In the genomic region with DNA sequence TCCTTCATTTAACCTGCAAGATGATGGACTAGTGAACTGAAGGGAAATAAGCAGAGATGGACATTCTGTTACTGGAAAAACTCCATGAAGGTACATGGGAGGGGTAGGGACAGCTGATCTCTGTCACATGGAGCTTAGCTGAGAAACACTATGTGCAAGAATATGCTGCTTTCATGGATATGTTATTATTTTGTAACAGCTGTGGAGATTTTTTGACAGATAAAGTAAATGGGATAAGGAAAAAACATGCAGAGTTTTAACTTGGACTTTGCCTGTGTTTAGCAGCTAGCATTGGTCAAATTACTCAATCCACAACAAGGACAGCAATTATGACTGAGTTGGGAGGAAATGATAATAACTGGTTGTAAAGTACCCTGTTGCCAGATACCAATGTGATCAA, we compare ENCODE assay signal across 1 cellular context.
TF ChIP-seq lines count a peak whose summit lies in the region.

No MANE protein-coding gene starts in this region.

TF ChIP-seq in HepG2, 621 proteins besides CTCF, POLR2A, EP300 and RAD21 (continued from another document):
- TF ChIP-seq, protein P1, sequence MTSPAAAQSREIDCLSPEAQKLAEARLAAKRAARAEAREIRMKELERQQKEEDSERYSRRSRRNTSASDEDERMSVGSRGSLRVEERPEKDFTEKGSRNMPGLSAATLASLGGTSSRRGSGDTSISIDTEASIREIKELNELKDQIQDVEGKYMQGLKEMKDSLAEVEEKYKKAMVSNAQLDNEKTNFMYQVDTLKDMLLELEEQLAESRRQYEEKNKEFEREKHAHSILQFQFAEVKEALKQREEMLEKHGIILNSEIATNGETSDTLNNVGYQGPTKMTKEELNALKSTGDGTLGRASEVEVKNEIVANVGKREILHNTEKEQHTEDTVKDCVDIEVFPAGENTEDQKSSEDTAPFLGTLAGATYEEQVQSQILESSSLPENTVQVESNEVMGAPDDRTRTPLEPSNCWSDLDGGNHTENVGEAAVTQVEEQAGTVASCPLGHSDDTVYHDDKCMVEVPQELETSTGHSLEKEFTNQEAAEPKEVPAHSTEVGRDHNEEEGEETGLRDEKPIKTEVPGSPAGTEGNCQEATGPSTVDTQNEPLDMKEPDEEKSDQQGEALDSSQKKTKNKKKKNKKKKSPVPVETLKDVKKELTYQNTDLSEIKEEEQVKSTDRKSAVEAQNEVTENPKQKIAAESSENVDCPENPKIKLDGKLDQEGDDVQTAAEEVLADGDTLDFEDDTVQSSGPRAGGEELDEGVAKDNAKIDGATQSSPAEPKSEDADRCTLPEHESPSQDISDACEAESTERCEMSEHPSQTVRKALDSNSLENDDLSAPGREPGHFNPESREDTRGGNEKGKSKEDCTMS (CRISPR knock-in tag; conservative IDR thresholded peaks at IDR 0.05), result no peak
- TF ChIP-seq ZNF788 (CRISPR knock-in tag; IDR thresholded peaks at IDR 0.05; ENCODE audit: borderline replicate concordance), result no peak
- TF ChIP-seq, protein P2, sequence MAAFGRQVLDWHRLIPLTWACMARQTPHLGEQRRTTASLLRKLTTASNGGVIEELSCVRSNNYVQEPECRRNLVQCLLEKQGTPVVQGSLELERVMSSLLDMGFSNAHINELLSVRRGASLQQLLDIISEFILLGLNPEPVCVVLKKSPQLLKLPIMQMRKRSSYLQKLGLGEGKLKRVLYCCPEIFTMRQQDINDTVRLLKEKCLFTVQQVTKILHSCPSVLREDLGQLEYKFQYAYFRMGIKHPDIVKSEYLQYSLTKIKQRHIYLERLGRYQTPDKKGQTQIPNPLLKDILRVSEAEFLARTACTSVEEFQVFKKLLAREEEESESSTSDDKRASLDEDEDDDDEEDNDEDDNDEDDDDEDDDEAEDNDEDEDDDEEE (CRISPR knock-in tag; IDR thresholded peaks at IDR 0.05), result no peak
- TF ChIP-seq ZNF350 (CRISPR knock-in tag; IDR thresholded peaks at IDR 0.05; ENCODE audit: borderline replicate concordance, low read depth), result no peak
- no peak for TF ChIP-seq ZNF30 (CRISPR knock-in tag; IDR thresholded peaks at IDR 0.05)
- TF ChIP-seq, protein P3, sequence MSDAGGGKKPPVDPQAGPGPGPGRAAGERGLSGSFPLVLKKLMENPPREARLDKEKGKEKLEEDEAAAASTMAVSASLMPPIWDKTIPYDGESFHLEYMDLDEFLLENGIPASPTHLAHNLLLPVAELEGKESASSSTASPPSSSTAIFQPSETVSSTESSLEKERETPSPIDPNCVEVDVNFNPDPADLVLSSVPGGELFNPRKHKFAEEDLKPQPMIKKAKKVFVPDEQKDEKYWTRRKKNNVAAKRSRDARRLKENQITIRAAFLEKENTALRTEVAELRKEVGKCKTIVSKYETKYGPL (CRISPR knock-in tag; IDR thresholded peaks at IDR 0.05), result no peak
- 0 out of 2 replicates have a peak, but pooled peaks have one; percentile 16 for TF ChIP-seq DPF2 (CRISPR knock-in tag; IDR thresholded peaks at IDR 0.05; ENCODE audit: borderline replicate concordance, low read depth)
- TF ChIP-seq, protein P4, sequence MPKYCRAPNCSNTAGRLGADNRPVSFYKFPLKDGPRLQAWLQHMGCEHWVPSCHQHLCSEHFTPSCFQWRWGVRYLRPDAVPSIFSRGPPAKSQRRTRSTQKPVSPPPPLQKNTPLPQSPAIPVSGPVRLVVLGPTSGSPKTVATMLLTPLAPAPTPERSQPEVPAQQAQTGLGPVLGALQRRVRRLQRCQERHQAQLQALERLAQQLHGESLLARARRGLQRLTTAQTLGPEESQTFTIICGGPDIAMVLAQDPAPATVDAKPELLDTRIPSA (CRISPR knock-in tag; IDR thresholded peaks at IDR 0.05; ENCODE audit: borderline replicate concordance), result no peak
- no peak for TF ChIP-seq ZNF674 (CRISPR knock-in tag; IDR thresholded peaks at IDR 0.05; ENCODE audit: low read depth)
- TF ChIP-seq TFAP4 (IDR thresholded peaks at IDR 0.05; ENCODE audit: borderline replicate concordance, low read depth), result peak; percentile 84
- TF ChIP-seq FOSL2 (CRISPR knock-in tag; IDR thresholded peaks at IDR 0.05), result no peak
- no peak for TF ChIP-seq ZNF777 (CRISPR knock-in tag; IDR thresholded peaks at IDR 0.05)
- TF ChIP-seq RARA (CRISPR knock-in tag; IDR thresholded peaks at IDR 0.05), result 0 out of 2 replicates have a peak, but pooled peaks have one; percentile 19
- TF ChIP-seq SKI (IDR thresholded peaks at IDR 0.05; ENCODE audit: partially characterized antibody), result no peak
- TF ChIP-seq TBP (CRISPR knock-in tag; IDR thresholded peaks at IDR 0.05), result no peak
- TF ChIP-seq ZNF800 (CRISPR knock-in tag; IDR thresholded peaks at IDR 0.05), result no peak
- no peak for TF ChIP-seq PRPF4 (IDR thresholded peaks at IDR 0.05; ENCODE audit: low read depth, low read length, poor library complexity, severe bottlenecking)
